ENCODE assay signal across 9 cellular contexts in genomic region chr14:44960646-44961045, GRCh38. TPM values are rescaled to one million over a fixed set of nuclear protein-coding genes. Genes with fewer than 3 reads are reported as not detected.
A peak's percentile ranks its signal among the peaks of the same experiment; 100 is the strongest.
DNase-seq lines count a peak whose midpoint lies in the region; ATAC-seq and TF ChIP-seq lines count a peak whose summit lies in the region.
"Had no signal": no experiment of that assay in that cellular context is flagged by ENCODE, and none has a peak within 500 bp of the region (broad histone marks: within the 10 kb centered on the region; RNA-seq: fewer than 3 reads in every experiment).

No MANE protein-coding gene starts in this region.

- no peak overlapping the region for H3K27ac Mint-ChIP-seq in CD8-positive, alpha-beta T cell

- intact Hi-C loops in CD8-positive, alpha-beta T cell (cut with DNase I, micrococcal nuclease): loop anchor here in 1 of 2 experiments (1.0 to 2.0 kb wide), 2 partner anchors 14 to 124 kb away; partner anchors contain the start of gene PRPF39

- H3K27me3 Mint-ChIP-seq in CD8-positive, alpha-beta T cell (ENCODE audit: low read depth): no peaks in the 10 kb centered on the region

- H3K27ac ChIP-seq in CD8-positive, alpha-beta T cell (ENCODE audit: low read depth, low read length): peak overlapping the region; percentile 95
- H3K27ac ChIP-seq in esophagus (ENCODE audit: low read depth in 2 of 2, low read length in 1 of 2) (peak overlapping the region in 1 of 2 donors; percentile 97), osteoblast (ENCODE audit: low read depth, low read length) (peak overlapping the region; percentile 93), substantia nigra (ENCODE audit: low read depth, low read length, poor library complexity, severe bottlenecking) (no peak overlapping the region)

- H3K9me3 Mint-ChIP-seq in CD8-positive, alpha-beta T cell: peaks cover 14% of the 10 kb centered on the region

- H3K4me1 Mint-ChIP-seq in CD8-positive, alpha-beta T cell (ENCODE audit: low read depth): peaks cover 68% of the 10 kb centered on the region

- POLR2A ChIA-PET in CD8-positive, alpha-beta T cell (lab: Charles Lee): interaction anchor here (0.6 to 3.9 kb wide), 8 partner anchors 8 to 293 kb away, joined by 3 to 45 read pairs (median 9); partner anchors contain the start of genes FANCM, FKBP3 and MIS18BP1

- peaks cover 25% of the 10 kb centered on the region for H3K36me3 Mint-ChIP-seq in CD8-positive, alpha-beta T cell

- no peaks in the 10 kb centered on the region for H3K9me3 ChIP-seq in CD8-positive, alpha-beta T cell (ENCODE audit: low read length)
- H3K9me3 ChIP-seq in esophagus (ENCODE audit: control insufficient read depth in 2 of 2, insufficient read depth in 1 of 2, low read depth in 1 of 2, low read length in 1 of 2) (no peaks in the 10 kb centered on the region), osteoblast (ENCODE audit: low read depth, low read length) (no peaks in the 10 kb centered on the region)

- peak overlapping the region; percentile 96 for H3K4me2 ChIP-seq in osteoblast (ENCODE audit: insufficient read depth, low read length)

- H3K4me3 Mint-ChIP-seq in CD8-positive, alpha-beta T cell: no peak overlapping the region

- no peak for DNase-seq in CD8-positive, alpha-beta T cell
- DNase-seq in NB4 (ENCODE audit: low read depth) (no peak), osteoblast (ENCODE audit: insufficient read length, low spot score, missing footprints) (no peak), substantia nigra (lab: John Stamatoyannopoulos, UW) (no peak), NCI-H226 (no peak)
- DNase-seq: NCI-H1417 treated with DMSO at 0.1 percent for 48 hours had no signal

- peak overlapping the region; percentile 97 for H2AFZ ChIP-seq in osteoblast (ENCODE audit: low read length)

- CTCF ChIA-PET in CD8-positive, alpha-beta T cell (lab: Charles Lee): interaction anchor here (0.6 to 2.6 kb wide), 2 partner anchors 19 to 174 kb away, joined by 3 to 8 read pairs; partner anchors contain the start of gene FKBP3

- no peaks in the 10 kb centered on the region for H3K36me3 ChIP-seq in CD8-positive, alpha-beta T cell (ENCODE audit: insufficient read depth, low read length)
- H3K36me3 ChIP-seq in esophagus (ENCODE audit: control insufficient read depth in 2 of 2, insufficient read depth in 2 of 2, low read length in 1 of 2) (no peaks in the 10 kb centered on the region), osteoblast (ENCODE audit: insufficient read depth, low read length) (no peaks in the 10 kb centered on the region)

- no peak for ATAC-seq in CD8-positive, alpha-beta T cell
- ATAC-seq in GM21717 (IDR thresholded peaks at IDR 0.05; ENCODE audit: unreplicated experiment) (no peak), GM21723 (IDR thresholded peaks at IDR 0.05; ENCODE audit: unreplicated experiment) (no peak)

- no peak for TF ChIP-seq CTCF in CD8-positive, alpha-beta T cell (IDR thresholded peaks at IDR 0.05)
- TF ChIP-seq CTCF in NB4 (IDR thresholded peaks at IDR 0.05; ENCODE audit: low read depth, low read length): no peak
- TF ChIP-seq CTCF in osteoblast (IDR thresholded peaks at IDR 0.05; ENCODE audit: extremely low read depth, low read depth, low read length): no peak

- peaks cover 32% of the 10 kb centered on the region for H4K20me1 ChIP-seq in osteoblast (ENCODE audit: insufficient read depth, low read length)

- TF ChIP-seq POLR2A in NB4 (IDR thresholded peaks at IDR 0.05; ENCODE audit: extremely low read depth, insufficient read length): no peak

- H3K27me3 ChIP-seq in CD8-positive, alpha-beta T cell (ENCODE audit: insufficient read depth, low read length): no peaks in the 10 kb centered on the region
- H3K27me3 ChIP-seq in esophagus (ENCODE audit: control insufficient read depth in 1 of 2, insufficient read depth in 2 of 2, low read length in 2 of 2): no peaks in the 10 kb centered on the region
- H3K27me3 ChIP-seq in osteoblast (ENCODE audit: insufficient read depth, low read length): no peaks in the 10 kb centered on the region

- H3K4me1 ChIP-seq in CD8-positive, alpha-beta T cell (ENCODE audit: insufficient read depth, low read length): peaks cover 47% of the 10 kb centered on the region
- H3K4me1 ChIP-seq in esophagus (ENCODE audit: control insufficient read depth in 2 of 2, insufficient read depth in 2 of 2, low read length in 1 of 2) (peaks cover 0 to under 1% of the 10 kb centered on the region in 2 donors), osteoblast (ENCODE audit: insufficient read depth, low read length) (peaks cover 14% of the 10 kb centered on the region)

- 2 to 3% methylated on average over 3 of the region's 3 CpGs for WGBS in esophagus, 2 donors

- H3K79me2 ChIP-seq in osteoblast (ENCODE audit: insufficient read depth, low read length): peaks cover 94% of the 10 kb centered on the region

- peak overlapping the region; percentile 75 for H3K4me3 ChIP-seq in CD8-positive, alpha-beta T cell (ENCODE audit: low read depth, low read length)
- H3K4me3 ChIP-seq in NB4 (ENCODE audit: low read depth, low read length) (peak overlapping the region; percentile 97), esophagus (ENCODE audit: low read depth in 1 of 2, low read length in 2 of 2) (peak overlapping the region; percentile 95 to 96), osteoblast (ENCODE audit: insufficient read depth, low read length) (peak overlapping the region; percentile 92)

RNA-seq across cellular contexts. Expression of gene KLHL28, which starts 1.1 kb away (rescaled TPM):
- 10 to 100 TPM; 49.0 to 49.1 TPM for total RNA-seq in CD8-positive, alpha-beta T cell
- 1 to 10 TPM; 2.3 to 2.6 TPM for polyA plus RNA-seq in esophagus
- total RNA-seq in osteoblast: 11.9 and 12.7 TPM in 2 replicates

RNA-seq across cellular contexts. Expression of gene TOGARAM1, which starts 1.3 kb away (rescaled TPM):
- total RNA-seq in CD8-positive, alpha-beta T cell: 10 to 100 TPM; 15.5 to 17.9 TPM
- polyA plus RNA-seq in esophagus: 1 to 10 TPM; 3.0 to 3.1 TPM
- total RNA-seq in osteoblast: 25.6 and 27.1 TPM in 2 replicates
